ENCODE assay signal across 11 cellular contexts in genomic region chr6:35148167-35148741, GRCh38. TPM values are rescaled to one million over a fixed set of nuclear protein-coding genes. Genes with fewer than 3 reads are reported as not detected.
A peak's percentile ranks its signal among the peaks of the same experiment; 100 is the strongest.
DNase-seq lines count a peak whose midpoint lies in the region; ATAC-seq and TF ChIP-seq lines count a peak whose summit lies in the region.
"Had no signal": no experiment of that assay in that cellular context is flagged by ENCODE, and none has a peak within 500 bp of the region (broad histone marks: within the 10 kb centered on the region; RNA-seq: fewer than 3 reads in every experiment).

No MANE protein-coding gene starts in this region.

- in situ Hi-C loops in mammary epithelial cell (cut with MboI; ENCODE audit: low sequenced_read_pairs in 2 of 2), result loop anchor here in 1 of 2 donors (10.0 kb wide), 1 partner anchor 57 kb away; no protein-coding TSS in a partner anchor

- H3K4me2 ChIP-seq in mammary epithelial cell (ENCODE audit: insufficient read depth, low read depth, low read length), result peak overlapping the region; percentile 28
- H3K4me2 ChIP-seq in trophoblast cell (ENCODE audit: low read length), result peak overlapping the region; percentile 4

- intact Hi-C loops in mammary epithelial cell (cut with micrococcal nuclease), result loop anchor here (10.0 kb wide), 1 partner anchor 393 kb away; the partner anchor contains the start of gene SNRPC

- DNase-seq in NB4 (ENCODE audit: low read depth), result peak; percentile 84
- peak; percentile 48 for DNase-seq in mammary epithelial cell
- DNase-seq in trophoblast cell, result no peak
- no peak for DNase-seq in NCI-H1417 (lab: John Stamatoyannopoulos, UW)
- no peak for DNase-seq in DMS53 treated with DMSO at 0.1 percent for 48 hours (lab: John Stamatoyannopoulos, UW; ENCODE audit: unreplicated experiment)
- DNase-seq: foreskin melanocyte, GDM1, right cardiac atrium had no signal

- BruUV-seq in mammary epithelial cell (replicated peaks; lab: Mats Ljungman, UMichigan), result no TSS peak

- H3K36me3 ChIP-seq in ES-I3 (ENCODE audit: insufficient read depth, low read length), result no peaks in the 10 kb centered on the region
- H3K36me3 ChIP-seq in mammary epithelial cell (ENCODE audit: insufficient read depth, low read length), result no peaks in the 10 kb centered on the region
- no peaks in the 10 kb centered on the region for H3K36me3 ChIP-seq in trophoblast cell (ENCODE audit: control insufficient read depth in 1 of 2, insufficient read depth in 2 of 2, low read length in 2 of 2)

- peak overlapping the region; percentile 95 for H2BK12ac ChIP-seq in trophoblast cell (ENCODE audit: low read length)

- no peak overlapping the region for H2AK5ac ChIP-seq in trophoblast cell (ENCODE audit: low read length)

- no peak overlapping the region for H3K23ac ChIP-seq in trophoblast cell (ENCODE audit: low read length)

- CTCF ChIA-PET in mammary epithelial cell (lab: Charles Lee; ENCODE audit: low non-redundant PET), result interaction anchor here (0.6 kb wide), 2 partner anchors 57 to 217 kb away, joined by 3 to 4 read pairs; no protein-coding TSS in a partner anchor

- H4K91ac ChIP-seq in trophoblast cell (ENCODE audit: low read depth, low read length), result no peak overlapping the region

- H4K8ac ChIP-seq in trophoblast cell (ENCODE audit: low read depth, low read length), result peak overlapping the region; percentile 29

- H3K79me2 ChIP-seq in mammary epithelial cell (ENCODE audit: insufficient read depth, low read length), result no peaks in the 10 kb centered on the region
- peaks cover 2% of the 10 kb centered on the region for H3K79me2 ChIP-seq in trophoblast cell (ENCODE audit: control insufficient read depth, insufficient read depth, low read length, poor library complexity)

- H3K4ac ChIP-seq in trophoblast cell (ENCODE audit: low read depth, low read length), result no peak overlapping the region

- H3K9me3 ChIP-seq in ES-I3 (ENCODE audit: control insufficient read depth, insufficient read depth, low read length) (no peaks in the 10 kb centered on the region), mammary epithelial cell (replicated peaks; ENCODE audit: insufficient read depth, low read length) (no peaks in the 10 kb centered on the region), trophoblast cell (ENCODE audit: insufficient read depth, low read depth, low read length) (peaks cover 1% of the 10 kb centered on the region)

- TF ChIP-seq POLR2A in NB4 (IDR thresholded peaks at IDR 0.05; ENCODE audit: extremely low read depth, insufficient read length), result no peak

- H3K27ac ChIP-seq in mammary epithelial cell (ENCODE audit: insufficient read depth, low read depth, low read length) (no peak overlapping the region), trophoblast cell (ENCODE audit: low read depth, low read length) (peak overlapping the region; percentile 37)

- H3K9ac ChIP-seq in ES-I3 (ENCODE audit: low read depth, low read length), result peak overlapping the region; percentile 3; the same call in 1 of the 2 replicates
- H3K9ac ChIP-seq in mammary epithelial cell (ENCODE audit: insufficient read depth, low read length), result no peak overlapping the region
- no peak overlapping the region for H3K9ac ChIP-seq in trophoblast cell (ENCODE audit: low read length)

- H3K4me3 ChIP-seq in NB4 (ENCODE audit: low read depth, low read length), result no peak overlapping the region
- H3K4me3 ChIP-seq in mammary epithelial cell (replicated peaks in 1 of 3; ENCODE audit: insufficient read depth in 1 of 3, low read depth in 2 of 3, low read length in 3 of 3), result no peak overlapping the region
- H3K4me3 ChIP-seq in trophoblast cell (ENCODE audit: low read depth, low read length), result no peak overlapping the region

- peak overlapping the region; percentile 90 for H2BK120ac ChIP-seq in trophoblast cell (ENCODE audit: insufficient read depth, low read length, poor library complexity)

- H3K27me3 ChIP-seq in mammary epithelial cell (ENCODE audit: insufficient read depth, low read length) (no peaks in the 10 kb centered on the region), trophoblast cell (ENCODE audit: insufficient read depth, low read length) (no peaks in the 10 kb centered on the region)

- no peak for TF ChIP-seq CTCF in NB4 (IDR thresholded peaks at IDR 0.05; ENCODE audit: low read depth, low read length)
- TF ChIP-seq CTCF in mammary epithelial cell (conservative IDR thresholded peaks at IDR 0.05 in 1 of 2, IDR thresholded peaks at IDR 0.05 in 1 of 2; ENCODE audit: extremely low read depth in 1 of 2, insufficient read depth in 1 of 2, low read depth in 1 of 2, low read length in 2 of 2), result no peak

- peak overlapping the region; percentile 86 for H3K14ac ChIP-seq in trophoblast cell (ENCODE audit: low read length)

- H2BK5ac ChIP-seq in trophoblast cell (ENCODE audit: low read depth, low read length, poor library complexity), result no peak overlapping the region

- peaks cover 5% of the 10 kb centered on the region for H3K79me1 ChIP-seq in trophoblast cell (ENCODE audit: low read length)

- WGBS in mammary epithelial cell (ENCODE audit: low coverage, missing lambda C conversion rate), result 79% methylated on average over 8 of the region's 8 CpGs
- WGBS in trophoblast cell (ENCODE audit: extremely low coverage, insufficient coverage, insufficient read length), result no CpG with 5 or more reads among the region's 8 CpGs

- dilution Hi-C loops in mammary epithelial cell (cut with HindIII; ENCODE audit: low sequenced_read_pairs), result loop anchor here (5.0 kb wide), 2 partner anchors 54 to 94 kb away; no protein-coding TSS in a partner anchor

- H4K12ac ChIP-seq in trophoblast cell (ENCODE audit: low read depth, low read length), result no peak overlapping the region

- H4K20me1 ChIP-seq in mammary epithelial cell (ENCODE audit: insufficient read depth, low read length), result no peaks in the 10 kb centered on the region

- H3K18ac ChIP-seq in trophoblast cell (ENCODE audit: low read length), result peak overlapping the region; percentile 67

- peaks cover 27% of the 10 kb centered on the region for H3K4me1 ChIP-seq in ES-I3 (ENCODE audit: insufficient read depth, low read length)
- H3K4me1 ChIP-seq in mammary epithelial cell (ENCODE audit: insufficient read depth, low read length), result peaks cover 25% of the 10 kb centered on the region
- H3K4me1 ChIP-seq in trophoblast cell (ENCODE audit: control insufficient read depth in 1 of 2, insufficient read depth in 2 of 2, low read length in 2 of 2), result peaks cover 9 to 10% of the 10 kb centered on the region in 2 experiments

- H2AFZ ChIP-seq in mammary epithelial cell (ENCODE audit: low read depth, low read length), result peak overlapping the region; percentile 9
- no peak overlapping the region for H2AFZ ChIP-seq in trophoblast cell (ENCODE audit: insufficient read depth, low read length, poor library complexity)

- ATAC-seq in GM21390 (IDR thresholded peaks at IDR 0.05; ENCODE audit: unreplicated experiment), result no peak
- no peak for ATAC-seq in HG03378 (IDR thresholded peaks at IDR 0.05; ENCODE audit: unreplicated experiment)
- ATAC-seq: right cardiac atrium had no signal

RNA-seq across cellular contexts. Expression of gene TCP11, which starts 7.1 kb away (rescaled TPM):
- total RNA-seq in mammary epithelial cell, result not detected
- not detected for polyA plus RNA-seq in mammary epithelial cell
- not detected for polyA minus RNA-seq in mammary epithelial cell
- 0.06 and 0.08 TPM in 2 replicates for polyA plus RNA-seq in trophoblast cell (2013)
- total RNA-seq: right cardiac atrium had no signal

Comparison
In these comparisons a context has a peak if more than half of its experiments do, and no peak if none do; other contexts are left out.
1. DNase-seq: peak in NB4 (single experiment) and mammary epithelial cell (single experiment); none in trophoblast cell (0 of 2), NCI-H1417 (0 of 3) and DMS53 treated with DMSO at 0.1 percent for 48 hours (single experiment).